Comparison of ENCODE assay signal across 8 cellular contexts in the genomic region with DNA sequence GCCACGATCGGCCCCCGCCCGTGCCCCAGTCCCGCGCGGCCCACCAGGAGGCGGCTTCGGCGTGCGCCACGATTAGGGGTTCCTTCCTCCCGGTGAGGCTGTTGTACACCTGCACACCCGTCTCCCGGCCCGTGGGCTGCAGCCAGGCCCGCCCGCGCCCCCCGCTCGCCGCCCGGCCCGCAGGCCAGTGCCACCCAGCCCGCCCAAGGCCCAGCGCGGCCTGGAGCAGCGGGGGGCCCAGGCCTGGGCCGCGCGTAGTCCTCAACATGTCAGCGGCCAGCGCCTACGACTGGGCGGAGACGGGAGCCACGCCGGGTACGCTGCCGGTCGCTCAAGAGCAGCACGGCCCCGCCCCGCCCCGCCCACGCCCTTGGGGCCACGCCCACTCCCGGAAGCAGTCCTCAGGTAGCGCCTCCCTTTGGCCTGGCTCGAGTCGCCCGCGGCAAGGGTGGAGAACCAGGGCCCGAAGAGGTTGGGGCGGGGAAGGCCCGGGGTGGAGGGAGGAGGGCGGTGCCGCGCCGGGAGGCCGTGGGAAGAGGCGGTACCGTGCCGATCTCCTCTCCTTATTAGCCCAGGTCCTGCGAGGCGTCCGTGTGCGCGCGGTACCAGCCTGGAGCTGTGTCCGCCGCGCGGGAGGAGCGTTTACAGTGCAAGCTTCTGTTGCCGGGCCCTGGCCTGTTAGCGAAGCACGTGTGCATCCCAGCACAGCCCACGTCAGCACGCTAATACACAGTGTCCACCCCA. TPM values are rescaled to one million over a fixed set of nuclear protein-coding genes. Genes with fewer than 3 reads are reported as not detected.
A peak's percentile ranks its signal among the peaks of the same experiment; 100 is the strongest.
DNase-seq lines count a peak whose midpoint lies in the region; ATAC-seq and TF ChIP-seq lines count a peak whose summit lies in the region.

CARS2 (minus strand) TSS at position 291 of the 744 bp plus-strand sequence; CDS start at position 268, 23 bp downstream.

- peaks cover 38% of the 10 kb centered on the region for H3K4me1 Mint-ChIP-seq in central memory CD8-positive, alpha-beta T cell

- peak; percentile 96 to 97 for DNase-seq in AML-193 (lab: John Stamatoyannopoulos, UW)
- peak; percentile 95 for DNase-seq in NCI-H460 (ENCODE audit: extremely low read depth, low read depth)
- peak; percentile 67 to 75 for DNase-seq in central memory CD8-positive, alpha-beta T cell (ENCODE audit: low spot score in 2 of 2)
- peak; percentile 100 for DNase-seq in islet precursor cell
- peak; percentile 87 to 93 (median 92) for DNase-seq in stimulated activated CD4-positive, alpha-beta T cell treated with anti-CD3 and anti-CD28 coated beads, Interleukin-12 subunit alpha, Interleukin-12 subunit beta, amount 100 ng/mL, for 48 hours (ENCODE audit: low read depth in 2 of 3, low spot score in 1 of 3)

- H3K9me3 Mint-ChIP-seq in central memory CD8-positive, alpha-beta T cell: no peaks in the 10 kb centered on the region

- H3K36me3 Mint-ChIP-seq in central memory CD8-positive, alpha-beta T cell (ENCODE audit: insufficient read depth): peaks cover 14% of the 10 kb centered on the region

- ATAC-seq in HG03378 (IDR thresholded peaks at IDR 0.05; ENCODE audit: unreplicated experiment): peak; percentile 87
- ATAC-seq in activated CD4-positive, CD25-positive, alpha-beta regulatory T cell treated with anti-CD3 and anti-CD28 coated beads, Interleukin-2, amount 50 U/mL, for 24 hours: peak; percentile 96 to 97
- peak; percentile 90 for ATAC-seq in central memory CD8-positive, alpha-beta T cell (replicated peaks; ENCODE audit: extremely low read depth, poor library complexity, severe bottlenecking)

- peak within 1 kb of the TSS; percentile 82 for H3K4me3 Mint-ChIP-seq in central memory CD8-positive, alpha-beta T cell

- peak; percentile 88 for TF ChIP-seq POLR2A in GM19099 (IDR thresholded peaks at IDR 0.05; ENCODE audit: extremely low read depth, insufficient read length, low read depth)

- H3K27me3 Mint-ChIP-seq in central memory CD8-positive, alpha-beta T cell: no peaks in the 10 kb centered on the region

- H3K27ac Mint-ChIP-seq in central memory CD8-positive, alpha-beta T cell (ENCODE audit: low read depth): peak within 1 kb of the TSS; percentile 64

RNA-seq across cellular contexts. Expression of gene CARS2, which starts in this region (rescaled TPM):
- 33.3 and 34.9 TPM in 2 replicates for total RNA-seq in NCI-H460 (2014; rRNA removed; shearing (Covaris generic))
- polyA plus RNA-seq in NCI-H460 (2014; cell fraction: nucleus; rRNA removed): 106 and 121 TPM in 2 replicates

Comparison
In these comparisons a context has a peak if more than half of its experiments do, and no peak if none do; other contexts are left out.
1. Peak in every context shown above with its lines: DNase-seq and ATAC-seq.